Comparison of ENCODE assay signal across 8 cellular contexts in genomic region chr13:33611016-33611805, GRCh38.
DNase-seq lines count a peak whose midpoint lies in the region; FAIRE-seq and TF ChIP-seq lines count a peak whose summit lies in the region.

No MANE protein-coding gene starts in this region.

- no peak overlapping the region for H4K8ac ChIP-seq in H1 (ENCODE audit: extremely low read depth, insufficient read depth, low read length)

- POLR2A ChIA-PET in A673 (lab: Charles Lee; ENCODE audit: low non-redundant PET): no interaction called here
- POLR2A ChIA-PET in H1 (lab: Charles Lee; ENCODE audit: partially characterized antibody): no interaction called here

- no peaks in the 10 kb centered on the region for H3K23me2 ChIP-seq in H1 (ENCODE audit: low read depth, low read length)

- CTCF ChIA-PET in A673 (lab: Charles Lee) (no interaction called here), H1 (lab: Charles Lee; ENCODE audit: partially characterized antibody) (no interaction called here)

- H4K5ac ChIP-seq in H1 (ENCODE audit: insufficient read length, low read depth, low read length): no peak overlapping the region

- H4K91ac ChIP-seq in H1 (replicated peaks; ENCODE audit: insufficient read length, low read length): no peak overlapping the region

- TF ChIP-seq RAD21 in H1 (IDR thresholded peaks at IDR 0.05 in 1 of 2, conservative IDR thresholded peaks at IDR 0.05 in 1 of 2; ENCODE audit: low read depth in 2 of 2, low read length in 2 of 2): no peak

- BruUV-seq in A673 (replicated peaks; lab: Mats Ljungman, UMichigan): no TSS peak

- no peak for FAIRE-seq in H1 (lab: Jason Lieb, UNC)

- H3K27me3 ChIP-seq in A673 (replicated peaks; ENCODE audit: insufficient read depth, low read depth, low read length, poor library complexity): no peaks in the 10 kb centered on the region
- H3K27me3 ChIP-seq in H1 (replicated peaks in 1 of 4; ENCODE audit: control insufficient read depth in 3 of 4, extremely low read depth in 1 of 4, insufficient read depth in 3 of 4, low read length in 3 of 4): no peaks in the 10 kb centered on the region
- H3K27me3 ChIP-seq in mucosa of stomach (ENCODE audit: control insufficient read depth, insufficient read depth, low read length): no peaks in the 10 kb centered on the region
- H3K27me3 ChIP-seq in vagina: no peaks in the 10 kb centered on the region

- no peaks in the 10 kb centered on the region for H3K79me2 ChIP-seq in H1 (ENCODE audit: control insufficient read depth in 1 of 2, insufficient read depth in 2 of 2, low read length in 2 of 2)

- no peaks in the 10 kb centered on the region for H4K20me1 ChIP-seq in H1 (replicated peaks in 1 of 2; ENCODE audit: control insufficient read depth in 1 of 2, insufficient read depth in 2 of 2, low read length in 2 of 2)

- TF ChIP-seq POLR2A in H1 (IDR thresholded peaks at IDR 0.05; ENCODE audit: control extremely low read depth in 1 of 2, low read depth in 2 of 2, low read length in 2 of 2) (no peak), vagina (IDR thresholded peaks at IDR 0.05) (no peak)

- no peak for TF ChIP-seq EP300 in H1 (IDR thresholded peaks at IDR 0.05; ENCODE audit: borderline replicate concordance in 1 of 2, low read depth in 2 of 2, low read length in 2 of 2)

- H3K4me3 ChIP-seq in A673 (ENCODE audit: low read depth, low read length, poor library complexity, severe bottlenecking): peak overlapping the region; percentile 18
- H3K4me3 ChIP-seq in H1 (ENCODE audit: extremely low read depth in 1 of 4, insufficient read depth in 2 of 4, low read depth in 3 of 4, low read length in 4 of 4): no peak overlapping the region
- H3K4me3 ChIP-seq in mucosa of stomach (ENCODE audit: low read length): peak overlapping the region; percentile 20
- peak overlapping the region in 1 of 2 donors; percentile 3 for H3K4me3 ChIP-seq in vagina

- H3K9me3 ChIP-seq in A673 (ENCODE audit: low read depth, low read length, poor library complexity, severe bottlenecking) (no peaks in the 10 kb centered on the region), H1 (ENCODE audit: insufficient read depth in 2 of 2, low read depth in 1 of 2, low read length in 1 of 2) (no peaks in the 10 kb centered on the region), mucosa of stomach (ENCODE audit: control insufficient read depth, low read length) (no peaks in the 10 kb centered on the region), vagina (no peaks in the 10 kb centered on the region)

- no peak overlapping the region for H3K18ac ChIP-seq in H1 (ENCODE audit: extremely low read depth, low read length)

- H2AFZ ChIP-seq in H1 (ENCODE audit: low read length): peak overlapping the region; percentile 11; the same call in 1 of the 2 replicates

- H2BK20ac ChIP-seq in H1 (ENCODE audit: low read length): no peak overlapping the region

- DNase-seq in A673 (ENCODE audit: low spot score): peak; percentile 81
- peak; percentile 70 to 89 for DNase-seq in NCI-H526 (lab: John Stamatoyannopoulos, UW)
- no peak for DNase-seq in H1 (ENCODE audit: low read depth in 1 of 2, low spot score in 2 of 2)
- no peak for DNase-seq in vagina (ENCODE audit: extremely low spot score in 2 of 2)
- DNase-seq in NK-92 (lab: John Stamatoyannopoulos, UW; ENCODE audit: unreplicated experiment): no peak
- no peak for DNase-seq in NCI-H1436 (lab: John Stamatoyannopoulos, UW)
- DNase-seq in NOMO-1 treated with DMSO at 0.1 percent for 48 hours (lab: John Stamatoyannopoulos, UW; ENCODE audit: unreplicated experiment): no peak

- no peak overlapping the region for H2AK5ac ChIP-seq in H1 (ENCODE audit: low read depth, low read length)

- 79% methylated on average over 19 of the region's 19 CpGs; no CpG with 5 or more reads in 1 of the 2 experiments for WGBS in H1 (ENCODE audit: extremely low coverage in 1 of 2, insufficient coverage in 1 of 2, insufficient read length in 1 of 2, insufficient replicate concordance in 2 of 2, low coverage in 1 of 2, low lambda C conversion rate in 2 of 2, missing lambda C conversion rate in 1 of 2), 2 experiments

- H3K4me1 ChIP-seq in A673 (ENCODE audit: insufficient read depth, low read length, poor library complexity, severe bottlenecking) (peaks cover 20% of the 10 kb centered on the region), H1 (replicated peaks in 1 of 4; ENCODE audit: control insufficient read depth in 3 of 4, insufficient read depth in 4 of 4, low read length in 3 of 4) (peaks cover 0 to 5% (median 4%) of the 10 kb centered on the region in 4 experiments; a peak in 2 of 7 replicates), mucosa of stomach (ENCODE audit: control insufficient read depth, insufficient read depth, low read length) (peaks cover 17% of the 10 kb centered on the region), vagina (no peaks in the 10 kb centered on the region)

- H3K4me2 ChIP-seq in H1 (ENCODE audit: insufficient read depth in 1 of 2, low read depth in 2 of 2, low read length in 2 of 2): no peak overlapping the region

- no peak overlapping the region for H2BK15ac ChIP-seq in H1 (ENCODE audit: low read length)

- no peak overlapping the region for H3K4ac ChIP-seq in H1 (replicated peaks; ENCODE audit: insufficient read length, low read depth, low read length)

- no peak overlapping the region for H3K56ac ChIP-seq in H1 (replicated peaks; ENCODE audit: insufficient read length, low read depth, low read length)

- no peaks in the 10 kb centered on the region for H3K79me1 ChIP-seq in H1 (ENCODE audit: low read depth, low read length)

- H2BK5ac ChIP-seq in H1 (ENCODE audit: low read depth, low read length): no peak overlapping the region

- intact Hi-C loops in A673 (cut with micrococcal nuclease; ENCODE audit: unreplicated experiment): no loop called here
- intact Hi-C loops in vagina (cut with DNase I): no loop called here

- H3K36me3 ChIP-seq in A673 (ENCODE audit: insufficient read depth, low read length, poor library complexity, severe bottlenecking): no peaks in the 10 kb centered on the region
- no peaks in the 10 kb centered on the region for H3K36me3 ChIP-seq in H1 (ENCODE audit: control insufficient read depth in 2 of 4, insufficient read depth in 4 of 4, low read length in 3 of 4)
- no peaks in the 10 kb centered on the region for H3K36me3 ChIP-seq in mucosa of stomach (ENCODE audit: control insufficient read depth, insufficient read depth, low read length)
- no peaks in the 10 kb centered on the region for H3K36me3 ChIP-seq in vagina

- H3K9ac ChIP-seq in H1 (replicated peaks in 1 of 4; ENCODE audit: extremely low read depth in 1 of 4, low read depth in 3 of 4, low read length in 3 of 4): no peak overlapping the region
- peak overlapping the region; percentile 51 for H3K9ac ChIP-seq in mucosa of stomach (ENCODE audit: low read length)

- H3K27ac ChIP-seq in A673 (ENCODE audit: low read depth, low read length, poor library complexity, severe bottlenecking) (peak overlapping the region; percentile 84), H1 (ENCODE audit: low read depth, low read length) (no peak overlapping the region), vagina (peak overlapping the region; percentile 21)

- no peak overlapping the region for H2BK120ac ChIP-seq in H1 (replicated peaks; ENCODE audit: low read depth, low read length)

- TF ChIP-seq CTCF in A673 (conservative IDR thresholded peaks at IDR 0.05; ENCODE audit: low read depth, low read length): no peak
- no peak for TF ChIP-seq CTCF in H1 (IDR thresholded peaks at IDR 0.05; ENCODE audit: control extremely low read depth in 1 of 3, insufficient read depth in 1 of 3, low read depth in 1 of 3, low read length in 3 of 3)
- no peak for TF ChIP-seq CTCF in vagina (IDR thresholded peaks at IDR 0.05)

- H3K23ac ChIP-seq in H1 (ENCODE audit: insufficient read length): no peak overlapping the region

- no peak overlapping the region for H2BK12ac ChIP-seq in H1 (ENCODE audit: low read depth, low read length)

- H3K14ac ChIP-seq in H1 (ENCODE audit: insufficient read length): no peak overlapping the region

TF ChIP-seq in H1, 55 proteins besides CTCF, POLR2A, EP300 and RAD21:
- TF ChIP-seq CEBPB (IDR thresholded peaks at IDR 0.05; ENCODE audit: low read depth, low read length) (peak; percentile 87), POU5F1 (IDR thresholded peaks at IDR 0.05; ENCODE audit: low read depth, low read length) (no peak)

Comparison
In these comparisons a context has a peak if more than half of its experiments do, and no peak if none do; other contexts are left out.
1. DNase-seq: peak in A673 (single experiment) and NCI-H526 (2 of 2); none in H1 (0 of 2), vagina (0 of 2), NK-92 (single experiment), NCI-H1436 (single experiment) and NOMO-1 treated with DMSO at 0.1 percent for 48 hours (single experiment).
2. H3K4me3 ChIP-seq: peak in A673 (single experiment) and mucosa of stomach (single experiment); none in H1 (0 of 4).